In the genomic region with DNA sequence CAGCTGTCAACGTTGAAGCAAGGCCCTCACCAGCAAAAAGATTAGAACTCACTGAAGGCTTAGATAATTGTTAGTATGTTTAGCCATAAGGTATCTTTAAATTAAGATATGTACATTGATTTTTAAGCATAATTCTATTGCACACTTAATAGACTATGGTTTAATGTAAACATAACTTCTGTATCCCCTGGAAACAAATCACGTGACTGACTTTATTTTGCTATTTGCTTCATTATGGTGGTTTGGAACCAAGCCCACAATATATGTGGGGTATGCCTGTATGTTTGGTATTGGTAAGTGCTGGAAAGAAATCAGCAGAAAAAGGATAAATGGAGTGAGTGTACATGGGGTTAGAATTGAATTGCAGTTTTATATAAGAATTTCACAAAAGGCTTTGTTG, we compare ENCODE assay signal across 29 cellular contexts.
A peak's percentile ranks its signal among the peaks of the same experiment; 100 is the strongest.
DNase-seq lines count a peak whose midpoint lies in the region; ATAC-seq, FAIRE-seq and TF ChIP-seq lines count a peak whose summit lies in the region.
"Had no signal": no experiment of that assay in that cellular context is flagged by ENCODE, and none has a peak within 500 bp of the region (broad histone marks: within the 10 kb centered on the region; RNA-seq: fewer than 3 reads in every experiment).

No MANE protein-coding gene starts in this region.

- no peaks in the 10 kb centered on the region for H3K9me1 ChIP-seq in K562 (ENCODE audit: control insufficient read depth, insufficient read depth, low read length)

- DNase-seq in HepG2 (ENCODE audit: low spot score) (no peak), right lobe of liver (no peak), K562 (ENCODE audit: extremely low read depth in 1 of 4, low spot score in 3 of 4) (no peak), omental fat pad (ENCODE audit: low spot score) (no peak)
- DNase-seq: 8988T; ACHN; AML-193; BE2C; C1 segment of cervical spinal cord; Caco-2; Calu3; CD4-positive, alpha-beta memory T cell; CD4-positive, alpha-beta T cell; CD4-positive, CD25-positive, alpha-beta regulatory T cell; CD8-positive, alpha-beta memory T cell; CD8-positive, alpha-beta T cell; COR-L47; DMS 273 treated with DMSO at 0.1 percent for 48 hours; DMS153; DMS79; DMS79 treated with DMSO at 0.1 percent for 48 hours; DND-41; EL had no signal

- no peak for TF ChIP-seq EP300 in HepG2 (IDR thresholded peaks at IDR 0.05; ENCODE audit: low read depth in 2 of 2, low read length in 2 of 2)
- TF ChIP-seq EP300 in HepG2 (CRISPR knock-in tag; IDR thresholded peaks at IDR 0.05; ENCODE audit: borderline replicate concordance): no peak
- no peak for TF ChIP-seq EP300 in K562 (IDR thresholded peaks at IDR 0.05; ENCODE audit: low read length)

- no peaks in the 10 kb centered on the region for H3K4me1 ChIP-seq in HepG2 (ENCODE audit: insufficient read depth, low read length)
- H3K4me1 ChIP-seq in right lobe of liver: peaks cover 0 to 7% (median 0%) of the 10 kb centered on the region in 4 donors
- H3K4me1 ChIP-seq in K562 (replicated peaks in 1 of 2; ENCODE audit: control insufficient read depth in 2 of 2, insufficient read depth in 2 of 2, low read length in 2 of 2): no peaks in the 10 kb centered on the region
- H3K4me1 ChIP-seq: A549; BE2C; BLaER1; BLaER1 treated with 17β-estradiol and CSF1 and Interleukin-3, amounts not matched to agents 10 nM and 100 nM had no signal

- intact Hi-C loops in HepG2 (cut with micrococcal nuclease; ENCODE audit: unreplicated experiment): no loop called here
- intact Hi-C loops in right lobe of liver (cut with DNase I): no loop called here
- intact Hi-C loops in K562 (cut with micrococcal nuclease): no loop called here

- FAIRE-seq in HepG2 (lab: Jason Lieb, UNC) (no peak), K562 (lab: Jason Lieb, UNC) (no peak)
- FAIRE-seq: A549, D721Med had no signal

- no peaks in the 10 kb centered on the region for H3K9me3 ChIP-seq in HepG2 (ENCODE audit: low read length)
- H3K9me3 ChIP-seq in right lobe of liver: no peaks in the 10 kb centered on the region
- H3K9me3 ChIP-seq in K562 (replicated peaks; ENCODE audit: control insufficient read depth, insufficient read depth, low read depth, low read length): peaks cover 2% of the 10 kb centered on the region; the same call in 1 of the 2 replicates
- H3K9me3 ChIP-seq: A549; BE2C; BLaER1; BLaER1 treated with 17β-estradiol and CSF1 and Interleukin-3, amounts not matched to agents 10 nM and 100 nM; Caco-2 had no signal

- H3K4me2 ChIP-seq in HepG2 (ENCODE audit: low read depth, low read length): no peak overlapping the region
- no peak overlapping the region for H3K4me2 ChIP-seq in K562 (ENCODE audit: insufficient read depth, low read length)
- H3K4me2 ChIP-seq: A549; BLaER1; BLaER1 treated with 17β-estradiol and CSF1 and Interleukin-3, amounts not matched to agents 10 nM and 100 nM had no signal

- CTCF ChIA-PET in HepG2 (lab: Yijun Ruan, JAX; ENCODE audit: low intra/inter-chr PET ratio, low total read pairs) (no interaction called here), K562 (lab: Yijun Ruan, JAX; ENCODE audit: low intra/inter-chr PET ratio) (no interaction called here)

- H3K27ac ChIP-seq in HepG2 (ENCODE audit: extremely low read length, insufficient read depth, low read length): no peak overlapping the region
- no peak overlapping the region for H3K27ac ChIP-seq in right lobe of liver
- no peak overlapping the region for H3K27ac ChIP-seq in K562 (ENCODE audit: extremely low read depth, low read depth, low read length)
- H3K27ac ChIP-seq: 22Rv1; A549; BLaER1; BLaER1 treated with 17β-estradiol and CSF1 and Interleukin-3, amounts not matched to agents 10 nM and 100 nM; C4-2B had no signal

- POLR2A ChIA-PET in HepG2 (lab: Yijun Ruan, JAX) (no interaction called here), K562 (lab: Yijun Ruan, JAX) (no interaction called here)

- no peak for TF ChIP-seq CTCF in HepG2 (CRISPR knock-in tag; IDR thresholded peaks at IDR 0.05)
- no peak for TF ChIP-seq CTCF in right lobe of liver (IDR thresholded peaks at IDR 0.05)
- no peak for TF ChIP-seq CTCF in K562 (IDR thresholded peaks at IDR 0.05 in 2 of 3, conservative IDR thresholded peaks at IDR 0.05 in 1 of 3; ENCODE audit: insufficient read depth in 2 of 3, low read depth in 1 of 3, low read length in 3 of 3)
- no peak for TF ChIP-seq CTCF in omental fat pad (IDR thresholded peaks at IDR 0.05)

- H3K79me2 ChIP-seq in HepG2 (ENCODE audit: insufficient read depth, low read length) (no peaks in the 10 kb centered on the region), K562 (ENCODE audit: control insufficient read depth, insufficient read depth, low read length) (no peaks in the 10 kb centered on the region)

- TF ChIP-seq POLR2A in HepG2 (IDR thresholded peaks at IDR 0.05; ENCODE audit: insufficient read depth in 1 of 2, low read depth in 2 of 2, low read length in 2 of 2): no peak
- no peak for TF ChIP-seq POLR2A in right lobe of liver (IDR thresholded peaks at IDR 0.05)
- TF ChIP-seq POLR2A in K562 (conservative IDR thresholded peaks at IDR 0.05): no peak

- BruUV-seq in HepG2 (replicated peaks; lab: Mats Ljungman, UMichigan) (no TSS peak), K562 (replicated peaks; lab: Mats Ljungman, UMichigan) (no TSS peak)

- no peak for ATAC-seq in HepG2
- no peak for ATAC-seq in right lobe of liver
- no peak for ATAC-seq in K562
- no peak for ATAC-seq in omental fat pad (ENCODE audit: low FRiP score)
- ATAC-seq: A549; CD8-positive, alpha-beta T cell had no signal

- TF ChIP-seq RAD21 in HepG2 (CRISPR knock-in tag; IDR thresholded peaks at IDR 0.05) (no peak), K562 (CRISPR knock-in tag; conservative IDR thresholded peaks at IDR 0.05 in 1 of 2, IDR thresholded peaks at IDR 0.05 in 1 of 2) (no peak)

- H4K20me1 ChIP-seq in HepG2 (ENCODE audit: insufficient read depth, low read length) (no peaks in the 10 kb centered on the region), K562 (replicated peaks; ENCODE audit: control insufficient read depth, insufficient read depth, low read length) (no peaks in the 10 kb centered on the region)
- H4K20me1 ChIP-seq: BLaER1; BLaER1 treated with 17β-estradiol and CSF1 and Interleukin-3, amounts not matched to agents 10 nM and 100 nM had no signal

- H2AFZ ChIP-seq in HepG2 (ENCODE audit: low read length) (no peak overlapping the region), K562 (ENCODE audit: low read depth, low read length) (no peak overlapping the region)

- in situ Hi-C loops in HepG2 (cut with HindIII; ENCODE audit: extremely low pct_ligation_motif_present, low pct_unique_long_range_greater_than_20kb) (no loop called here), K562 (cut with MboI) (no loop called here)

- H3K9ac ChIP-seq in HepG2 (ENCODE audit: insufficient read depth, low read depth, low read length) (no peak overlapping the region), K562 (ENCODE audit: insufficient read depth in 1 of 2, low read depth in 2 of 2, low read length in 2 of 2) (no peak overlapping the region)
- H3K9ac ChIP-seq: BLaER1; BLaER1 treated with 17β-estradiol and CSF1 and Interleukin-3, amounts not matched to agents 10 nM and 100 nM had no signal

- no peak overlapping the region for H3K4me3 ChIP-seq in HepG2 (replicated peaks in 1 of 3; ENCODE audit: insufficient read depth in 1 of 3, low read depth in 2 of 3, low read length in 3 of 3)
- no peak overlapping the region for H3K4me3 ChIP-seq in right lobe of liver
- no peak overlapping the region for H3K4me3 ChIP-seq in K562
- H3K4me3 ChIP-seq: A549; BLaER1; BLaER1 treated with 17β-estradiol and CSF1 and Interleukin-3, amounts not matched to agents 10 nM and 100 nM had no signal

- H3K36me3 ChIP-seq in HepG2 (replicated peaks in 1 of 2; ENCODE audit: control insufficient read depth in 1 of 2, insufficient read depth in 2 of 2, low read length in 2 of 2) (no peaks in the 10 kb centered on the region), right lobe of liver (no peaks in the 10 kb centered on the region), K562 (ENCODE audit: control insufficient read depth, insufficient read depth, low read length) (no peaks in the 10 kb centered on the region)
- H3K36me3 ChIP-seq: BE2C; BLaER1; BLaER1 treated with 17β-estradiol and CSF1 and Interleukin-3, amounts not matched to agents 10 nM and 100 nM had no signal

- 0% methylated on average over 2 of the region's 2 CpGs for WGBS in HepG2 (ENCODE audit: low lambda C conversion rate)
- WGBS in right lobe of liver (ENCODE audit: insufficient coverage, low coverage, low lambda C conversion rate, missing lambda C conversion rate): 33% methylated on average over 2 of the region's 2 CpGs
- WGBS in K562 (ENCODE audit: insufficient coverage, low coverage, missing lambda C conversion rate): 0% methylated on average over 2 of the region's 2 CpGs

- H3K27me3 ChIP-seq in HepG2 (ENCODE audit: control insufficient read depth in 1 of 2, insufficient read depth in 2 of 2, low read length in 2 of 2): no peaks in the 10 kb centered on the region
- H3K27me3 ChIP-seq in right lobe of liver: no peaks in the 10 kb centered on the region
- no peaks in the 10 kb centered on the region for H3K27me3 ChIP-seq in K562 (ENCODE audit: control insufficient read depth in 2 of 2, insufficient read depth in 2 of 2, low read length in 2 of 2)
- H3K27me3 ChIP-seq: BE2C; BLaER1; BLaER1 treated with 17β-estradiol and CSF1 and Interleukin-3, amounts not matched to agents 10 nM and 100 nM had no signal

TF ChIP-seq in HepG2, 621 proteins besides CTCF, POLR2A, EP300 and RAD21:
- TF ChIP-seq CREM (IDR thresholded peaks at IDR 0.05): no peak
- no peak for TF ChIP-seq CREM (CRISPR knock-in tag; IDR thresholded peaks at IDR 0.05)
- TF ChIP-seq RAD51 (IDR thresholded peaks at IDR 0.05; ENCODE audit: borderline replicate concordance): peak; percentile 63

TF ChIP-seq in K562, 482 proteins besides CTCF, POLR2A, EP300 and RAD21 (continues in another document):
- TF ChIP-seq, protein P1, sequence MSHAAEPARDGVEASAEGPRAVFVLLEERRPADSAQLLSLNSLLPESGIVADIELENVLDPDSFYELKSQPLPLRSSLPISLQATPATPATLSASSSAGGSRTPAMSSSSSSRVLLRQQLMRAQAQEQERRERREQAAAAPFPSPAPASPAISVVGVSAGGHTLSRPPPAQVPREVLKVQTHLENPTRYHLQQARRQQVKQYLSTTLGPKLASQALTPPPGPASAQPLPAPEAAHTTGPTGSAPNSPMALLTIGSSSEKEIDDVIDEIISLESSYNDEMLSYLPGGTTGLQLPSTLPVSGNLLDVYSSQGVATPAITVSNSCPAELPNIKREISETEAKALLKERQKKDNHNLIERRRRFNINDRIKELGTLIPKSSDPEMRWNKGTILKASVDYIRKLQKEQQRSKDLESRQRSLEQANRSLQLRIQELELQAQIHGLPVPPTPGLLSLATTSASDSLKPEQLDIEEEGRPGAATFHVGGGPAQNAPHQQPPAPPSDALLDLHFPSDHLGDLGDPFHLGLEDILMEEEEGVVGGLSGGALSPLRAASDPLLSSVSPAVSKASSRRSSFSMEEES (CRISPR knock-in tag; IDR thresholded peaks at IDR 0.05): peak; percentile 89
